17 cellular contexts compared by ENCODE assay signal in the genomic region with DNA sequence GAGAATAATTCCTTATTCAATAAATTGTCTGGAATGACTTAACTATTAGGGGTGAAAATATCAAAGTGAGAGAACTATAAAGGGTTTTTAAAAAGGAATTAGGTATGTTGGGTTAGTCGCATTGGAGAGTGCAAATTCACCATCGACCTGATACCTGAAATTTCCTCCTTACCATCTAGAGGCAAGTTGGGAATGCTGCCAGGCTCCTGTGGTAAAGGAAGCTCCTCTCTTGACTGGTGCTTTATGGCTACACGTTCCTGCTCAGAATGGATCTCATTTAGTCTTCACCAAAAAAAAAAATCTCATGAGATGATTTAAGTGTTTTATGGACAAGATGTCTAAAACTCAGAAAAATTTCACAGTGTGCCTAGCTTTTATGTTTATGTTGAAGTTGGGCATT.
A peak's percentile ranks its signal among the peaks of the same experiment; 100 is the strongest.
DNase-seq lines count a peak whose midpoint lies in the region; TF ChIP-seq lines count a peak whose summit lies in the region.
"Had no signal": no experiment of that assay in that cellular context is flagged by ENCODE, and none has a peak within 500 bp of the region (broad histone marks: within the 10 kb centered on the region; RNA-seq: fewer than 3 reads in every experiment).

No MANE protein-coding gene starts in this region.

- no peak for TF ChIP-seq POLR2A in esophagus muscularis mucosa (IDR thresholded peaks at IDR 0.05; ENCODE audit: low read depth)

- H3K4me1 ChIP-seq in ACC112 (ENCODE audit: control insufficient read depth, insufficient read depth, low read length, unreplicated experiment) (peaks cover 16% of the 10 kb centered on the region), esophagus muscularis mucosa (no peaks in the 10 kb centered on the region)
- H3K4me1 ChIP-seq: SJSA1 had no signal

- H3K36me3 ChIP-seq in ACC112 (ENCODE audit: insufficient read depth, low read length) (peaks cover 39% of the 10 kb centered on the region), esophagus muscularis mucosa (peaks cover 16 to 85% (median 65%) of the 10 kb centered on the region in 4 donors)

- intact Hi-C loops in esophagus muscularis mucosa (cut with DNase I) = no loop called here

- H3K4me3 ChIP-seq in ACC112 (ENCODE audit: low read depth, low read length) (no peak overlapping the region), esophagus muscularis mucosa (no peak overlapping the region)
- H3K4me3 ChIP-seq: A549, GM23248, SJSA1 had no signal

- H3K9me3 ChIP-seq in esophagus muscularis mucosa = no peaks in the 10 kb centered on the region
- H3K9me3 ChIP-seq: A549, SJSA1 had no signal

- TF ChIP-seq CTCF in esophagus muscularis mucosa (IDR thresholded peaks at IDR 0.05) (no peak), RWPE1 (conservative IDR thresholded peaks at IDR 0.05; ENCODE audit: low read depth) (no peak)

- H3K27ac ChIP-seq in ACC112 (ENCODE audit: low read depth, low read length) (peak overlapping the region; percentile 39), esophagus muscularis mucosa (replicated peaks in 1 of 4) (no peak overlapping the region), RWPE1 (no peak overlapping the region)
- H3K27ac ChIP-seq: A549, GM23248, SJSA1 had no signal

- WGBS in esophagus muscularis mucosa = 66% methylated on average over 3 of the region's 3 CpGs

- H2AFZ ChIP-seq in ACC112 (ENCODE audit: low read length, unreplicated experiment) = no peak overlapping the region
- H2AFZ ChIP-seq: GM23248 had no signal

- peak; percentile 28 for DNase-seq in HT-29 (ENCODE audit: low spot score)
- peak; percentile 64 for DNase-seq in NCI-H226
- DNase-seq in esophagus muscularis mucosa (ENCODE audit: extremely low spot score) = peak; percentile 66
- DNase-seq in NCI-H2171 (lab: John Stamatoyannopoulos, UW) = no peak
- no peak for DNase-seq in GM19238 (ENCODE audit: insufficient read length, low spot score)
- no peak for DNase-seq in RWPE1 (ENCODE audit: low spot score)
- DNase-seq: Calu3; CD4-positive, CD25-positive, alpha-beta regulatory T cell; GF-D8; NCI-H1092; NCI-H187; NCI-H446 treated with DMSO at 0.1 percent for 48 hours; NCI-H82 had no signal

- CTCF ChIA-PET in RWPE1 (lab: Yijun Ruan, JAX) = no interaction called here

- H3K79me2 ChIP-seq in ACC112 (ENCODE audit: control insufficient read depth, insufficient read depth, low read length, unreplicated experiment) = no peaks in the 10 kb centered on the region

- no peak for TF ChIP-seq EP300 in esophagus muscularis mucosa (IDR thresholded peaks at IDR 0.05)

- POLR2A ChIA-PET in RWPE1 (lab: Yijun Ruan, JAX; ENCODE audit: low non-redundant PET) = no interaction called here

- H3K27me3 ChIP-seq in ACC112 (ENCODE audit: insufficient read depth, low read length) (no peaks in the 10 kb centered on the region), esophagus muscularis mucosa (no peaks in the 10 kb centered on the region)
- H3K27me3 ChIP-seq: SJSA1 had no signal

Comparison
In these comparisons a context has a peak if more than half of its experiments do, and no peak if none do; other contexts are left out.
1. DNase-seq: peak in HT-29 (single experiment), NCI-H226 (single experiment) and esophagus muscularis mucosa (single experiment); none in NCI-H2171 (single experiment), GM19238 (single experiment) and RWPE1 (single experiment).